9 cellular contexts compared by ENCODE assay signal in genomic region chr1:221045842-221046831, GRCh38.
DNase-seq lines count a peak whose midpoint lies in the region; ATAC-seq, FAIRE-seq and TF ChIP-seq lines count a peak whose summit lies in the region.
"Had no signal": no experiment of that assay in that cellular context is flagged by ENCODE, and none has a peak within 500 bp of the region (broad histone marks: within the 10 kb centered on the region; RNA-seq: fewer than 3 reads in every experiment).

No MANE protein-coding gene starts in this region.

- peak overlapping the region in 1 of 2 donors; percentile 81 for H3K27ac Mint-ChIP-seq in stimulated activated naive CD8-positive, alpha-beta T cell treated with anti-CD3 and anti-CD28 coated beads, Interleukin-15, amount 100 ng/mL, for 72 hours

- CTCF ChIA-PET in K562 (lab: Yijun Ruan, JAX; ENCODE audit: low intra/inter-chr PET ratio): no interaction called here

- H3K27me3 ChIP-seq in K562 (ENCODE audit: control insufficient read depth in 2 of 2, insufficient read depth in 2 of 2, low read length in 2 of 2) (no peaks in the 10 kb centered on the region), tibial artery (no peaks in the 10 kb centered on the region)

- no peaks in the 10 kb centered on the region for H3K9me3 ChIP-seq in K562 (replicated peaks; ENCODE audit: control insufficient read depth, insufficient read depth, low read depth, low read length)
- peaks cover 0 to 9% (median 0%) of the 10 kb centered on the region in 3 donors for H3K9me3 ChIP-seq in tibial artery

- H3K27ac ChIP-seq in K562 (ENCODE audit: extremely low read depth, low read depth, low read length): peak overlapping the region; percentile 50; the same call in 2 of the 3 replicates
- H3K27ac ChIP-seq in tibial artery: no peak overlapping the region

- no peaks in the 10 kb centered on the region for H3K4me1 Mint-ChIP-seq in stimulated activated naive CD8-positive, alpha-beta T cell treated with anti-CD3 and anti-CD28 coated beads, Interleukin-15, amount 100 ng/mL, for 72 hours

- DNase-seq in EH (ENCODE audit: low read depth) (peak; percentile 66), K562 (ENCODE audit: extremely low read depth in 1 of 4, low spot score in 3 of 4) (no peak), NCI-H2029 (lab: John Stamatoyannopoulos, UW) (no peak), GOT3 (lab: John Stamatoyannopoulos, UW) (no peak), tibial artery (no peak)
- DNase-seq in stimulated activated naive CD8-positive, alpha-beta T cell treated with anti-CD3 and anti-CD28 coated beads, Interleukin-15, amount 100 ng/mL, for 72 hours: no peak

- in situ Hi-C loops in K562 (cut with MboI): no loop called here

- no peak for FAIRE-seq in K562 (lab: Jason Lieb, UNC)

- intact Hi-C loops in K562 (cut with micrococcal nuclease) (no loop called here), tibial artery (cut with DNase I; ENCODE audit: low total_unique reads) (no loop called here)

- TF ChIP-seq RAD21 in K562 (CRISPR knock-in tag; conservative IDR thresholded peaks at IDR 0.05 in 1 of 2, IDR thresholded peaks at IDR 0.05 in 1 of 2): no peak

- TF ChIP-seq CTCF in K562 (IDR thresholded peaks at IDR 0.05 in 2 of 3, conservative IDR thresholded peaks at IDR 0.05 in 1 of 3; ENCODE audit: insufficient read depth in 2 of 3, low read depth in 1 of 3, low read length in 3 of 3): no peak
- TF ChIP-seq CTCF in tibial artery (IDR thresholded peaks at IDR 0.05): no peak

- BruUV-seq in K562 (replicated peaks; lab: Mats Ljungman, UMichigan): no TSS peak

- H3K4me3 ChIP-seq in K562 (no peak overlapping the region), tibial artery (no peak overlapping the region)

- no peaks in the 10 kb centered on the region for H3K27me3 Mint-ChIP-seq in stimulated activated naive CD8-positive, alpha-beta T cell treated with anti-CD3 and anti-CD28 coated beads, Interleukin-15, amount 100 ng/mL, for 72 hours

- no peaks in the 10 kb centered on the region for H3K9me1 ChIP-seq in K562 (ENCODE audit: control insufficient read depth, insufficient read depth, low read length)

- no peak overlapping the region for H3K4me2 ChIP-seq in K562 (ENCODE audit: insufficient read depth, low read length)

- no peak overlapping the region for H3K4me3 Mint-ChIP-seq in stimulated activated naive CD8-positive, alpha-beta T cell treated with anti-CD3 and anti-CD28 coated beads, Interleukin-15, amount 100 ng/mL, for 72 hours

- POLR2A ChIA-PET in K562 (lab: Yijun Ruan, JAX): interaction anchor here (0.6 to 1.0 kb wide), 3 partner anchors 11 to 1117 kb away, joined by 3 read pairs; no protein-coding TSS in a partner anchor

- TF ChIP-seq EP300 in K562 (IDR thresholded peaks at IDR 0.05; ENCODE audit: low read length): no peak

- peaks cover 20 to 23% of the 10 kb centered on the region in 2 donors for H3K9me3 Mint-ChIP-seq in stimulated activated naive CD8-positive, alpha-beta T cell treated with anti-CD3 and anti-CD28 coated beads, Interleukin-15, amount 100 ng/mL, for 72 hours

- no peak overlapping the region for H3K9ac ChIP-seq in K562 (ENCODE audit: insufficient read depth in 1 of 2, low read depth in 2 of 2, low read length in 2 of 2)

- ATAC-seq in GM21390 (IDR thresholded peaks at IDR 0.05; ENCODE audit: unreplicated experiment): peak; percentile 93
- peak; percentile 91 for ATAC-seq in HG03520 (IDR thresholded peaks at IDR 0.05; ENCODE audit: unreplicated experiment)
- ATAC-seq in K562: peak; percentile 53; the same call in 2 of the 3 replicates
- peak; percentile 40 for ATAC-seq in stimulated activated naive CD8-positive, alpha-beta T cell treated with anti-CD3 and anti-CD28 coated beads, Interleukin-15, amount 100 ng/mL, for 72 hours
- ATAC-seq: HCT116 had no signal

- no peaks in the 10 kb centered on the region for H4K20me1 ChIP-seq in K562 (replicated peaks; ENCODE audit: control insufficient read depth, insufficient read depth, low read length)

- H3K36me3 ChIP-seq in K562 (ENCODE audit: control insufficient read depth, insufficient read depth, low read length) (no peaks in the 10 kb centered on the region), tibial artery (no peaks in the 10 kb centered on the region)

- H2AFZ ChIP-seq in K562 (ENCODE audit: low read depth, low read length): peak overlapping the region; percentile 83

- TF ChIP-seq POLR2A in K562 (conservative IDR thresholded peaks at IDR 0.05): no peak

- no peaks in the 10 kb centered on the region for H3K79me2 ChIP-seq in K562 (ENCODE audit: control insufficient read depth, insufficient read depth, low read length)

- H3K4me1 ChIP-seq in K562 (replicated peaks in 1 of 2; ENCODE audit: control insufficient read depth in 2 of 2, insufficient read depth in 2 of 2, low read length in 2 of 2) (peaks cover 4 to 20% of the 10 kb centered on the region in 2 experiments; a peak in 4 of 5 replicates), tibial artery (peaks cover 0 to 10% (median 3%) of the 10 kb centered on the region in 4 donors)

- WGBS in K562 (ENCODE audit: insufficient coverage, low coverage, missing lambda C conversion rate): 17% methylated on average over 5 of the region's 5 CpGs

TF ChIP-seq in K562, 482 proteins besides CTCF, POLR2A, EP300 and RAD21 (continues in another document):
- peak; percentile 32; the same call in 1 of the 2 replicates for TF ChIP-seq ZNF316 (IDR thresholded peaks at IDR 0.05)
- TF ChIP-seq, protein P1, sequence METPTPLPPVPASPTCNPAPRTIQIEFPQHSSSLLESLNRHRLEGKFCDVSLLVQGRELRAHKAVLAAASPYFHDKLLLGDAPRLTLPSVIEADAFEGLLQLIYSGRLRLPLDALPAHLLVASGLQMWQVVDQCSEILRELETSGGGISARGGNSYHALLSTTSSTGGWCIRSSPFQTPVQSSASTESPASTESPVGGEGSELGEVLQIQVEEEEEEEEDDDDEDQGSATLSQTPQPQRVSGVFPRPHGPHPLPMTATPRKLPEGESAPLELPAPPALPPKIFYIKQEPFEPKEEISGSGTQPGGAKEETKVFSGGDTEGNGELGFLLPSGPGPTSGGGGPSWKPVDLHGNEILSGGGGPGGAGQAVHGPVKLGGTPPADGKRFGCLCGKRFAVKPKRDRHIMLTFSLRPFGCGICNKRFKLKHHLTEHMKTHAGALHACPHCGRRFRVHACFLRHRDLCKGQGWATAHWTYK (CRISPR knock-in tag; IDR thresholded peaks at IDR 0.05): no peak
- peak; percentile 19; the same call in 1 of the 2 replicates for TF ChIP-seq SMARCE1 (IDR thresholded peaks at IDR 0.05)
- TF ChIP-seq THAP7 (CRISPR knock-in tag; IDR thresholded peaks at IDR 0.05): no peak
- TF ChIP-seq, protein P2, sequence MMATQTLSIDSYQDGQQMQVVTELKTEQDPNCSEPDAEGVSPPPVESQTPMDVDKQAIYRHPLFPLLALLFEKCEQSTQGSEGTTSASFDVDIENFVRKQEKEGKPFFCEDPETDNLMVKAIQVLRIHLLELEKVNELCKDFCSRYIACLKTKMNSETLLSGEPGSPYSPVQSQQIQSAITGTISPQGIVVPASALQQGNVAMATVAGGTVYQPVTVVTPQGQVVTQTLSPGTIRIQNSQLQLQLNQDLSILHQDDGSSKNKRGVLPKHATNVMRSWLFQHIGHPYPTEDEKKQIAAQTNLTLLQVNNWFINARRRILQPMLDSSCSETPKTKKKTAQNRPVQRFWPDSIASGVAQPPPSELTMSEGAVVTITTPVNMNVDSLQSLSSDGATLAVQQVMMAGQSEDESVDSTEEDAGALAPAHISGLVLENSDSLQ (IDR thresholded peaks at IDR 0.05): peak; percentile 60
- no peak for TF ChIP-seq ZNF212 (CRISPR knock-in tag; IDR thresholded peaks at IDR 0.05)
- 0 out of 4 replicates have a peak, but pooled peaks of 1 of the 2 experiments have one; percentile 16 for TF ChIP-seq MAZ (CRISPR knock-in tag; conservative IDR thresholded peaks at IDR 0.05 in 1 of 2, IDR thresholded peaks at IDR 0.05 in 1 of 2)
- TF ChIP-seq SPI1 (IDR thresholded peaks at IDR 0.05; ENCODE audit: borderline replicate concordance, low read depth, low read length): peak; percentile 56; the same call in 1 of the 2 replicates
- no peak for TF ChIP-seq POLR3G (IDR thresholded peaks at IDR 0.05; ENCODE audit: extremely low read depth, insufficient read length, insufficient replicate concordance)
- TF ChIP-seq JUN (IDR thresholded peaks at IDR 0.05; ENCODE audit: borderline replicate concordance, low read depth, low read length): no peak
- no peak for TF ChIP-seq JUN (CRISPR knock-in tag; IDR thresholded peaks at IDR 0.05; ENCODE audit: borderline replicate concordance)
- TF ChIP-seq NR2C1 (IDR thresholded peaks at IDR 0.05): no peak
- no peak for TF ChIP-seq NR2C1 (tag; IDR thresholded peaks at IDR 0.05)
- no peak for TF ChIP-seq ZNF785 (CRISPR knock-in tag; IDR thresholded peaks at IDR 0.05)
- TF ChIP-seq, protein P3, sequence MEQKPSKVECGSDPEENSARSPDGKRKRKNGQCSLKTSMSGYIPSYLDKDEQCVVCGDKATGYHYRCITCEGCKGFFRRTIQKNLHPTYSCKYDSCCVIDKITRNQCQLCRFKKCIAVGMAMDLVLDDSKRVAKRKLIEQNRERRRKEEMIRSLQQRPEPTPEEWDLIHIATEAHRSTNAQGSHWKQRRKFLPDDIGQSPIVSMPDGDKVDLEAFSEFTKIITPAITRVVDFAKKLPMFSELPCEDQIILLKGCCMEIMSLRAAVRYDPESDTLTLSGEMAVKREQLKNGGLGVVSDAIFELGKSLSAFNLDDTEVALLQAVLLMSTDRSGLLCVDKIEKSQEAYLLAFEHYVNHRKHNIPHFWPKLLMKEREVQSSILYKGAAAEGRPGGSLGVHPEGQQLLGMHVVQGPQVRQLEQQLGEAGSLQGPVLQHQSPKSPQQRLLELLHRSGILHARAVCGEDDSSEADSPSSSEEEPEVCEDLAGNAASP (IDR thresholded peaks at IDR 0.05): no peak
- peak; percentile 77 for TF ChIP-seq MEIS2 (IDR thresholded peaks at IDR 0.05; ENCODE audit: partially characterized antibody)
- no peak for TF ChIP-seq ZZZ3 (IDR thresholded peaks at IDR 0.05)
- TF ChIP-seq MAFG (tag; conservative IDR thresholded peaks at IDR 0.05): peak; percentile 80
- TF ChIP-seq LEF1 (IDR thresholded peaks at IDR 0.05): no peak
- TF ChIP-seq DMBX1 (CRISPR knock-in tag; IDR thresholded peaks at IDR 0.05; ENCODE audit: borderline replicate concordance): no peak; the same call in 1 of the 2 replicates
- TF ChIP-seq IRF2 (CRISPR knock-in tag; IDR thresholded peaks at IDR 0.05): no peak
- peak in 1 of 2 experiments; percentile 31; a peak in 1 of 4 replicates for TF ChIP-seq FOXK2 (conservative IDR thresholded peaks at IDR 0.05 in 1 of 2, IDR thresholded peaks at IDR 0.05 in 1 of 2; ENCODE audit: low read depth in 2 of 2)
- TF ChIP-seq KDM2B (CRISPR knock-in tag; IDR thresholded peaks at IDR 0.05): no peak

Comparison
In these comparisons a context has a peak if more than half of its experiments do, and no peak if none do; other contexts are left out.
1. ATAC-seq: peak in every context shown above with its lines; median percentile 93 in GM21390; 91 in HG03520; 53 in K562; 40 in stimulated activated naive CD8-positive, alpha-beta T cell treated with anti-CD3 and anti-CD28 coated beads, Interleukin-15, amount 100 ng/mL, for 72 hours.